In genomic region chr18:45267622-45268021, GRCh38 we compare ENCODE assay signal across 32 cellular contexts.
"Had no signal": no experiment of that assay in that cellular context is flagged by ENCODE, and none has a peak within 500 bp of the region (broad histone marks: within the 10 kb centered on the region; RNA-seq: fewer than 3 reads in every experiment).

No MANE protein-coding gene starts in this region.

- H3K27me3 ChIP-seq: adrenal gland, body of pancreas, brain microvascular endothelial cell, breast epithelium had no signal

- H3K36me3 ChIP-seq: adrenal gland, brain microvascular endothelial cell, breast epithelium had no signal

- DNase-seq: activated B cell treated with CpG ODN at 0.5 μM for 24 hours; activated CD4-positive, alpha-beta memory T cell treated with anti-CD3 and anti-CD28 coated beads for 36 hours; activated CD4-positive, alpha-beta T cell treated with anti-CD3 and anti-CD28 coated beads for 4 hours; activated CD4-positive, alpha-beta T cell treated with anti-CD3 and anti-CD28 coated beads, Interleukin-2, amount 10 ng/mL, durations not matched to agents 24 days and 14 days; activated CD4-positive, alpha-beta T cell treated with anti-CD3 and anti-CD28 coated beads, Interleukin-2, amount 50 U/mL, for 1 hour; activated CD4-positive, alpha-beta T cell treated with anti-CD3 and anti-CD28 coated beads, Interleukin-2, amount 50 U/mL, for 4 hours; activated CD4-positive, CD25-positive, alpha-beta regulatory T cell treated with anti-CD3 and anti-CD28 coated beads, Interleukin-2, amount 50 U/mL, for 72 hours; activated CD8-positive, alpha-beta memory T cell treated with anti-CD3 and anti-CD28 coated beads, Interleukin-2, amount 50 U/mL, for 4 hours; activated CD8-positive, alpha-beta T cell treated with anti-CD3 and anti-CD28 coated beads for 36 hours; activated effector memory CD4-positive, alpha-beta T cell treated with anti-CD3 and anti-CD28 coated beads, Interleukin-2, amount 50 U/mL, for 16 hours; activated gamma-delta T cell treated with Interleukin-2 at 50 U/mL for 16 hours; activated naive CD4-positive, alpha-beta T cell; activated naive CD4-positive, alpha-beta T cell treated with anti-CD3 and anti-CD28 coated beads for 36 hours; activated naive CD4-positive, alpha-beta T cell treated with anti-CD3 and anti-CD28 coated beads, Interleukin-2, amount 50 U/mL, for 16 hours; activated naive CD8-positive, alpha-beta T cell treated with anti-CD3 and anti-CD28 coated beads for 36 hours; activated T-cell treated with anti-CD3 and anti-CD28 coated beads for 4 hours; activated T-cell treated with anti-CD3 and anti-CD28 coated beads, Interleukin-2, amount 50 U/mL, for 1 hour; activated T-cell treated with anti-CD3 and anti-CD28 coated beads, Interleukin-2, amount 50 U/mL, for 4 hours; activated T-cell treated with anti-CD3 and anti-CD28 coated beads, Interleukin-2, amount 50 U/mL, for 72 hours; adrenal gland; amniotic stem cell; aorta; body of pancreas; brain microvascular endothelial cell; central memory CD4-positive, alpha-beta T cell; T-helper 1 cell; T-helper 2 cell; T-helper 9 cell had no signal

- H3K9me3 ChIP-seq: adrenal gland, body of pancreas, breast epithelium had no signal

- H3K4me3 ChIP-seq: adrenal gland, body of pancreas, breast epithelium had no signal

- H3K27ac ChIP-seq: adrenal gland, body of pancreas, brain microvascular endothelial cell, breast epithelium, VCaP had no signal

- H3K4me1 ChIP-seq: adrenal gland, body of pancreas, breast epithelium had no signal

- ATAC-seq: activated CD8-positive, alpha-beta T cell treated with anti-CD3 and anti-CD28 coated beads for 36 hours; activated naive CD4-positive, alpha-beta T cell treated with anti-CD3 and anti-CD28 coated beads, Interleukin-2, amount 50 U/mL, for 72 hours; activated T-cell treated with anti-CD3 and anti-CD28 coated beads, Interleukin-2, amount 50 U/mL, for 4 hours; activated T-cell treated with anti-CD3 and anti-CD28 coated beads, Interleukin-2, amount 50 U/mL, for 72 hours; activated T-helper 17 cell treated with anti-CD3 and anti-CD28 coated beads, Interleukin-2, amount 50 U/mL, for 72 hours; body of pancreas had no signal
